In genomic region chr5:116576043-116576713, GRCh38 we compare ENCODE assay signal across 2 cellular contexts.
TF ChIP-seq lines count a peak whose summit lies in the region.

No MANE protein-coding gene starts in this region.

TF ChIP-seq in SK-N-SH, 30 proteins besides CTCF, POLR2A, EP300 and RAD21 (continued from another document):
- no peak for TF ChIP-seq MXI1 (IDR thresholded peaks at IDR 0.05; ENCODE audit: low read depth, low read length)
- peak; percentile 64 for TF ChIP-seq SMC3 (IDR thresholded peaks at IDR 0.05; ENCODE audit: low read depth, low read length)
TF ChIP-seq in SK-N-SH: peak in this region for 2.

TF ChIP-seq in HepG2, 621 proteins besides CTCF, POLR2A, EP300 and RAD21 (continued from another document):
- peak; percentile 35; the same call in 1 of the 2 replicates for TF ChIP-seq ZNF687 (CRISPR knock-in tag; IDR thresholded peaks at IDR 0.05)
- TF ChIP-seq MTA1 (CRISPR knock-in tag; IDR thresholded peaks at IDR 0.05; ENCODE audit: borderline replicate concordance), result no peak
- no peak for TF ChIP-seq ZNF674 (CRISPR knock-in tag; IDR thresholded peaks at IDR 0.05; ENCODE audit: low read depth)
- TF ChIP-seq MAF1 (CRISPR knock-in tag; IDR thresholded peaks at IDR 0.05; ENCODE audit: borderline replicate concordance), result no peak
- no peak for TF ChIP-seq ZNF232 (CRISPR knock-in tag; IDR thresholded peaks at IDR 0.05; ENCODE audit: borderline replicate concordance)
- no peak for TF ChIP-seq SIX1 (CRISPR knock-in tag; IDR thresholded peaks at IDR 0.05; ENCODE audit: borderline replicate concordance)
- TF ChIP-seq STAG1 (CRISPR knock-in tag; IDR thresholded peaks at IDR 0.05), result peak; percentile 84
- TF ChIP-seq CBFB (CRISPR knock-in tag; IDR thresholded peaks at IDR 0.05), result no peak
- TF ChIP-seq SMC3 (IDR thresholded peaks at IDR 0.05; ENCODE audit: low read length), result peak; percentile 71
- no peak for TF ChIP-seq CBX2 (IDR thresholded peaks at IDR 0.05; ENCODE audit: low read depth, low read length)
- no peak for TF ChIP-seq CBX2 (CRISPR knock-in tag; IDR thresholded peaks at IDR 0.05; ENCODE audit: low read depth)
- TF ChIP-seq TGIF2 (CRISPR knock-in tag; IDR thresholded peaks at IDR 0.05), result no peak
- TF ChIP-seq KDM4B (CRISPR knock-in tag; IDR thresholded peaks at IDR 0.05), result no peak
- peak; percentile 67 for TF ChIP-seq PATZ1 (CRISPR knock-in tag; IDR thresholded peaks at IDR 0.05)
- no peak for TF ChIP-seq FOXP1 (IDR thresholded peaks at IDR 0.05)
- TF ChIP-seq FOXP1 (CRISPR knock-in tag; IDR thresholded peaks at IDR 0.05), result no peak
- TF ChIP-seq ZNF362 (CRISPR knock-in tag; IDR thresholded peaks at IDR 0.05; ENCODE audit: borderline replicate concordance), result peak; percentile 29; the same call in 1 of the 2 replicates
- TF ChIP-seq ZNF18 (CRISPR knock-in tag; IDR thresholded peaks at IDR 0.05; ENCODE audit: insufficient replicate concordance), result no peak
